23 cellular contexts compared by ENCODE assay signal in the genomic region with DNA sequence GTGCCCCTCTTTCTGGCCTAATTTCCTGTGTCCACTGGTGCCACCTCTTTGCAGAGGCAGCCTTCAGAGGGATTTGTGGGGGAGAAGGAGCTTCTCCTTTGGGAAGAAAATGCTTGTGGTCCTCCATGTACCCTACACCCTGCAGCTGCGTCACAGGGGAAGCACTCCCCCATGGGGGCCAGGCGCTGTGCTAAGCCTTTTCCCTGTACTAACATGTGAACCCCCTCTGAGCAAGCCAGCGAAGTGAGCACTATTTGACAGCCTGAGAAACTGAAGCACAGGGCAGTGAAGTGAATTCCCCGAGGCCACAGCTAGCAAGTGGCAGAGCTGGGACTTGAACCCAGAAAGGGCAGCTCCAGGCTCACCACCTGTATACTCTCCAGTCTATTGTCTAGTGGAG. TPM values are rescaled to one million over a fixed set of nuclear protein-coding genes. Genes with fewer than 3 reads are reported as not detected.
A peak's percentile ranks its signal among the peaks of the same experiment; 100 is the strongest.
DNase-seq lines count a peak whose midpoint lies in the region; ATAC-seq, FAIRE-seq and TF ChIP-seq lines count a peak whose summit lies in the region.
"Had no signal": no experiment of that assay in that cellular context is flagged by ENCODE, and none has a peak within 500 bp of the region (broad histone marks: within the 10 kb centered on the region; RNA-seq: fewer than 3 reads in every experiment).

No MANE protein-coding gene starts in this region.

- H4K20me1 ChIP-seq in BLaER1 treated with 17β-estradiol and CSF1 and Interleukin-3, amounts not matched to agents 10 nM and 100 nM, result peaks cover 5 to 93% (median 21%) of the 10 kb centered on the region in 11 experiments; a peak in 16 of 22 replicates

- H3K4me1 ChIP-seq in BLaER1 treated with 17β-estradiol and CSF1 and Interleukin-3, amounts not matched to agents 10 nM and 100 nM, result peaks cover 60 to 99% (median 92%) of the 10 kb centered on the region in 10 experiments
- H3K4me1 ChIP-seq in iPS-15b (ENCODE audit: control insufficient read depth, insufficient read depth, low read length), result peaks cover 24% of the 10 kb centered on the region
- H3K4me1 ChIP-seq: SJCRH30 had no signal

- peaks cover 63% of the 10 kb centered on the region for H3K4me1 Mint-ChIP-seq in WTC11

- H3K27me3 Mint-ChIP-seq in WTC11 (ENCODE audit: low read depth), result no peaks in the 10 kb centered on the region
- H3K27me3 Mint-ChIP-seq: CD4-positive, alpha-beta T cell had no signal

- H3K36me3 Mint-ChIP-seq in WTC11, result no peaks in the 10 kb centered on the region
- H3K36me3 Mint-ChIP-seq: mesothelial cell of epicardium had no signal

- DNase-seq in WTC11 (ENCODE audit: low spot score) (no peak), substantia nigra (lab: John Stamatoyannopoulos, UW) (no peak), RCC 7860 (ENCODE audit: low spot score) (no peak), NCI-H524 (lab: John Stamatoyannopoulos, UW) (no peak), putamen (ENCODE audit: low spot score) (no peak), NCI-H187 treated with DMSO at 0.1 percent for 48 hours (lab: John Stamatoyannopoulos, UW) (no peak)
- DNase-seq: activated CD8-positive, alpha-beta memory T cell treated with anti-CD3 and anti-CD28 coated beads, Interleukin-2, amount 50 U/mL, for 48 hours; activated gamma-delta T cell; CD4-positive, alpha-beta T cell; central memory CD4-positive, alpha-beta T cell; GM23248; KG1; left colon; NCI-H187 had no signal

- H3K27ac ChIP-seq in BLaER1 treated with 17β-estradiol and CSF1 and Interleukin-3, amounts not matched to agents 10 nM and 100 nM, result peak overlapping the region in 4 of 11 experiments; percentile 2 to 45 (median 34); a peak in 5 of 22 replicates
- H3K27ac ChIP-seq in substantia nigra (ENCODE audit: low read depth, low read length, poor library complexity, severe bottlenecking), result peak overlapping the region; percentile 13
- H3K27ac ChIP-seq: parathyroid adenoma, SJCRH30, VCaP had no signal

- FAIRE-seq in RCC 7860 (lab: Jason Lieb, UNC), result no peak
- FAIRE-seq: GM19239 had no signal

- TF ChIP-seq CTCF in WTC11 (IDR thresholded peaks at IDR 0.05), result no peak

- peak overlapping the region; percentile 46; the same call in 1 of the 2 replicates for H3K27ac Mint-ChIP-seq in WTC11
- H3K27ac Mint-ChIP-seq: CD4-positive, alpha-beta T cell; mesothelial cell of epicardium; T-helper 1 cell treated with Interleukin-12 subunit alpha and Interleukin-12 subunit beta and Interleukin-4 antibody, amounts not matched to agents 30 μg/mL and 1 μg/mL, for 36 hours had no signal

- H3K27me3 ChIP-seq in BLaER1 treated with 17β-estradiol and CSF1 and Interleukin-3, amounts not matched to agents 10 nM and 100 nM, result no peaks in the 10 kb centered on the region
- no peaks in the 10 kb centered on the region for H3K27me3 ChIP-seq in iPS-15b (ENCODE audit: control insufficient read depth, insufficient read depth, low read length)
- H3K27me3 ChIP-seq: SJCRH30 had no signal

- POLR2A ChIA-PET in WTC11 (lab: Charles Lee), result no interaction called here

- peaks cover 0 to 56% (median 8%) of the 10 kb centered on the region in 11 experiments; a peak in 12 of 22 replicates for H3K36me3 ChIP-seq in BLaER1 treated with 17β-estradiol and CSF1 and Interleukin-3, amounts not matched to agents 10 nM and 100 nM
- no peaks in the 10 kb centered on the region for H3K36me3 ChIP-seq in iPS-15b (ENCODE audit: control insufficient read depth, insufficient read depth, low read length)

- H3K4me2 ChIP-seq in BLaER1 treated with 17β-estradiol and CSF1 and Interleukin-3, amounts not matched to agents 10 nM and 100 nM, result peak overlapping the region in 10 of 11 experiments; percentile 6 to 96 (median 90); a peak in 18 of 22 replicates

- H3K9me3 Mint-ChIP-seq in WTC11, result no peaks in the 10 kb centered on the region
- H3K9me3 Mint-ChIP-seq: CD4-positive, alpha-beta T cell; mesothelial cell of epicardium; nephron; T-helper 1 cell treated with Interleukin-12 subunit alpha and Interleukin-12 subunit beta and Interleukin-4 antibody, amounts not matched to agents 30 μg/mL and 1 μg/mL, for 36 hours had no signal

- ATAC-seq in WTC11, result no peak

- no peaks in the 10 kb centered on the region for H3K9me3 ChIP-seq in BLaER1 treated with 17β-estradiol and CSF1 and Interleukin-3, amounts not matched to agents 10 nM and 100 nM (replicated peaks in 1 of 11)
- H3K9me3 ChIP-seq in iPS-15b (ENCODE audit: control insufficient read depth, insufficient read depth, low read length), result no peaks in the 10 kb centered on the region
- H3K9me3 ChIP-seq: SJCRH30 had no signal

- peak overlapping the region in 4 of 11 experiments; percentile 11 to 37 (median 26); a peak in 4 of 22 replicates for H3K9ac ChIP-seq in BLaER1 treated with 17β-estradiol and CSF1 and Interleukin-3, amounts not matched to agents 10 nM and 100 nM
- peak overlapping the region; percentile 32 for H3K9ac ChIP-seq in iPS-15b (ENCODE audit: low read depth, low read length)
- H3K9ac ChIP-seq: GM23248, parathyroid adenoma had no signal

- H3K4me3 ChIP-seq in BLaER1 treated with 17β-estradiol and CSF1 and Interleukin-3, amounts not matched to agents 10 nM and 100 nM, result no peak overlapping the region
- no peak overlapping the region for H3K4me3 ChIP-seq in iPS-15b (ENCODE audit: low read depth, low read length)
- H3K4me3 ChIP-seq: GM23248, SJCRH30 had no signal

- no peak overlapping the region for H3K4me3 Mint-ChIP-seq in WTC11
- H3K4me3 Mint-ChIP-seq: CD4-positive, alpha-beta T cell; mesothelial cell of epicardium; nephron; T-helper 1 cell treated with Interleukin-12 subunit alpha and Interleukin-12 subunit beta and Interleukin-4 antibody, amounts not matched to agents 30 μg/mL and 1 μg/mL, for 36 hours had no signal

- CTCF ChIA-PET in WTC11 (lab: Charles Lee), result interaction anchor here (0.8 to 1.1 kb wide), 4 partner anchors 16 to 149 kb away, joined by 3 read pairs; no protein-coding TSS in a partner anchor

TF ChIP-seq in WTC11, 78 proteins besides CTCF, POLR2A, EP300 and RAD21:
- no peak for TF ChIP-seq ZNF317 (CRISPR knock-in tag; IDR thresholded peaks at IDR 0.05; ENCODE audit: borderline replicate concordance, low read depth)
- TF ChIP-seq ETV6 (CRISPR knock-in tag; IDR thresholded peaks at IDR 0.05), result no peak
- TF ChIP-seq, protein P1, sequence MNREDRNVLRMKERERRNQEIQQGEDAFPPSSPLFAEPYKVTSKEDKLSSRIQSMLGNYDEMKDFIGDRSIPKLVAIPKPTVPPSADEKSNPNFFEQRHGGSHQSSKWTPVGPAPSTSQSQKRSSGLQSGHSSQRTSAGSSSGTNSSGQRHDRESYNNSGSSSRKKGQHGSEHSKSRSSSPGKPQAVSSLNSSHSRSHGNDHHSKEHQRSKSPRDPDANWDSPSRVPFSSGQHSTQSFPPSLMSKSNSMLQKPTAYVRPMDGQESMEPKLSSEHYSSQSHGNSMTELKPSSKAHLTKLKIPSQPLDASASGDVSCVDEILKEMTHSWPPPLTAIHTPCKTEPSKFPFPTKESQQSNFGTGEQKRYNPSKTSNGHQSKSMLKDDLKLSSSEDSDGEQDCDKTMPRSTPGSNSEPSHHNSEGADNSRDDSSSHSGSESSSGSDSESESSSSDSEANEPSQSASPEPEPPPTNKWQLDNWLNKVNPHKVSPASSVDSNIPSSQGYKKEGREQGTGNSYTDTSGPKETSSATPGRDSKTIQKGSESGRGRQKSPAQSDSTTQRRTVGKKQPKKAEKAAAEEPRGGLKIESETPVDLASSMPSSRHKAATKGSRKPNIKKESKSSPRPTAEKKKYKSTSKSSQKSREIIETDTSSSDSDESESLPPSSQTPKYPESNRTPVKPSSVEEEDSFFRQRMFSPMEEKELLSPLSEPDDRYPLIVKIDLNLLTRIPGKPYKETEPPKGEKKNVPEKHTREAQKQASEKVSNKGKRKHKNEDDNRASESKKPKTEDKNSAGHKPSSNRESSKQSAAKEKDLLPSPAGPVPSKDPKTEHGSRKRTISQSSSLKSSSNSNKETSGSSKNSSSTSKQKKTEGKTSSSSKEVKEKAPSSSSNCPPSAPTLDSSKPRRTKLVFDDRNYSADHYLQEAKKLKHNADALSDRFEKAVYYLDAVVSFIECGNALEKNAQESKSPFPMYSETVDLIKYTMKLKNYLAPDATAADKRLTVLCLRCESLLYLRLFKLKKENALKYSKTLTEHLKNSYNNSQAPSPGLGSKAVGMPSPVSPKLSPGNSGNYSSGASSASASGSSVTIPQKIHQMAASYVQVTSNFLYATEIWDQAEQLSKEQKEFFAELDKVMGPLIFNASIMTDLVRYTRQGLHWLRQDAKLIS (CRISPR knock-in tag; IDR thresholded peaks at IDR 0.05; ENCODE audit: borderline replicate concordance), result no peak
- TF ChIP-seq ZNF423 (CRISPR knock-in tag; IDR thresholded peaks at IDR 0.05), result no peak
- TF ChIP-seq ZNF121 (CRISPR knock-in tag; IDR thresholded peaks at IDR 0.05), result no peak
- TF ChIP-seq, protein P2, sequence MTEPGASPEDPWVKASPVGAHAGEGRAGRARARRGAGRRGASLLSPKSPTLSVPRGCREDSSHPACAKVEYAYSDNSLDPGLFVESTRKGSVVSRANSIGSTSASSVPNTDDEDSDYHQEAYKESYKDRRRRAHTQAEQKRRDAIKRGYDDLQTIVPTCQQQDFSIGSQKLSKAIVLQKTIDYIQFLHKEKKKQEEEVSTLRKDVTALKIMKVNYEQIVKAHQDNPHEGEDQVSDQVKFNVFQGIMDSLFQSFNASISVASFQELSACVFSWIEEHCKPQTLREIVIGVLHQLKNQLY (CRISPR knock-in tag; IDR thresholded peaks at IDR 0.05), result no peak

RNA-seq across cellular contexts. Expression of a gene that starts 32.3 kb away (rescaled TPM):
- 89.8 to 101 TPM (median 97.1 TPM) in 3 replicates for total RNA-seq in WTC11 (2021)
